6 cellular contexts compared by ENCODE assay signal in the genomic region with DNA sequence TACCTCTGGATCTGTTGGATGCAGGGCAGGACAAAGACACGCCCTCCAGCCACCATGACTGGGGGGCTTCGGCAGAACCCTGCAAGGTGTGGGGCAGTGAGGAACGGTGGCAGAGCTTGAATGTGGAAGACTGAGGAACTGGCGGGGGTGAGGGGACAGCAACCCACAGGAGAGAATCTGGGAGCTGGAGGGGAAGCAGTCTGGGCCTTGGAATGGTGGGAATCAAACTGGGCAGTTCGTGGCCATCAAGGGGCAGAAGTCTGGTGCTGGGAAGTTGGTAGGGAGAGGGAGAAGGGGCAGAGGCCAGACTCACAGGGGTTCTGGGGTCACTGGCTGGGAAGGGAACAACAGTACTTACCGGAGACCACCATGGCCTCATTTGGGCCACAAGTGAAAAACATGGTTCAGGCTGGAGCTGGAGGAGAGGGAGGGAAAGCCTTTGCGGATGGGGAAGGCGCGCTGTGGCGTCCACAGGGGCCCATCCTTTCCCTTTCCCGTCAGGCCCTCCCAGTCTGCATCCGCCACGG. TPM values are rescaled to one million over a fixed set of nuclear protein-coding genes. Genes with fewer than 3 reads are reported as not detected.
DNase-seq lines count a peak whose midpoint lies in the region; TF ChIP-seq lines count a peak whose summit lies in the region.

No MANE protein-coding gene starts in this region.

- peak overlapping the region; percentile 58 to 87 (median 72) for H3K4me3 ChIP-seq in stomach

- peaks cover 23 to 45% (median 43%) of the 10 kb centered on the region in 4 donors for H3K36me3 ChIP-seq in stomach

- no peak for TF ChIP-seq EP300 in stomach (IDR thresholded peaks at IDR 0.05)

- H3K27me3 ChIP-seq in stomach, result no peaks in the 10 kb centered on the region

- no peak for TF ChIP-seq CTCF in stomach (IDR thresholded peaks at IDR 0.05)

- TF ChIP-seq POLR2A in stomach (IDR thresholded peaks at IDR 0.05), result no peak

- peak; percentile 62 for DNase-seq in stimulated activated CD4-positive, alpha-beta T cell treated with anti-CD3 and anti-CD28 coated beads, Interleukin-2, amount 100 ng/mL, for 4 hours (ENCODE audit: low read depth)
- DNase-seq in stimulated activated CD4-positive, alpha-beta T cell treated with anti-CD3 and anti-CD28 coated beads, Interleukin-2, amount 100 ng/mL, for 48 hours, result no peak
- DNase-seq in fibroblast of gingiva (ENCODE audit: low read depth) (peak; percentile 53), stomach (no peak), NCI-H1417 treated with DMSO at 0.1 percent for 48 hours (lab: John Stamatoyannopoulos, UW) (no peak), NCI-H226 (no peak)

- no peaks in the 10 kb centered on the region for H3K9me3 ChIP-seq in stomach

- intact Hi-C loops in stomach (cut with DNase I; ENCODE audit: low total_unique reads), result loop anchor here (10.0 kb wide), 1 partner anchor 83 kb away; no protein-coding TSS in a partner anchor

- H3K27ac ChIP-seq in stomach, result peak overlapping the region; percentile 89 to 99 (median 96)

- 6 to 9% (median 8%) methylated on average over 13 of the region's 13 CpGs for WGBS in stomach, 5 donors

- H3K4me1 ChIP-seq in stomach, result peaks cover 38 to 78% (median 75%) of the 10 kb centered on the region in 4 donors

RNA-seq across cellular contexts. Expression of gene FLOT1, which starts 0.6 kb away (rescaled TPM):
- 100 to 1,000 TPM in 2 of 5 donors, 10 to 100 TPM in 3; 40.6 to 201 (median 74.7) TPM for total RNA-seq in stomach
- polyA plus RNA-seq in stomach, result 100 to 1,000 TPM; 145 to 178 (median 151) TPM

RNA-seq across cellular contexts. Expression of gene IER3, which starts 2.5 kb away (rescaled TPM):
- 100 to 1,000 TPM in 2 of 5 donors, 10 to 100 TPM in 3; 16.5 to 144 (median 92.8) TPM for total RNA-seq in stomach
- 100 to 1,000 TPM; 112 to 187 (median 147) TPM for polyA plus RNA-seq in stomach

RNA-seq across cellular contexts. Expression of gene TUBB, which starts 21.7 kb away (rescaled TPM):
- total RNA-seq in stomach, result 100 to 1,000 TPM in 4 of 5 donors, 10 to 100 TPM in 1; 67.5 to 177 (median 109) TPM
- 100 to 1,000 TPM; 127 to 223 (median 183) TPM for polyA plus RNA-seq in stomach

RNA-seq across cellular contexts. Expression of gene MDC1, which starts 24.8 kb away (rescaled TPM):
- total RNA-seq in stomach, result 100 to 1,000 TPM in 2 of 5 donors, 10 to 100 TPM in 2, 1 to 10 TPM in 1; 9.6 to 153 (median 99.2) TPM
- polyA plus RNA-seq in stomach, result 1 to 10 TPM; 3.8 to 8.7 (median 4.2) TPM

RNA-seq across cellular contexts. Expression of gene NRM, which starts 51.1 kb away (rescaled TPM):
- 1 to 10 TPM in 4 of 5 donors, under 1 TPM in 1; 0.92 to 6.4 (median 2.9) TPM for total RNA-seq in stomach
- 10 to 100 TPM in 1 of 3 donors, 1 to 10 TPM in 2; 4.1 to 15.8 (median 8.5) TPM for polyA plus RNA-seq in stomach

Comparison
In these comparisons a context has a peak if more than half of its experiments do, and no peak if none do; other contexts are left out.
1. DNase-seq: peak in stimulated activated CD4-positive, alpha-beta T cell treated with anti-CD3 and anti-CD28 coated beads, Interleukin-2, amount 100 ng/mL, for 4 hours (single experiment) and fibroblast of gingiva (single experiment); none in stimulated activated CD4-positive, alpha-beta T cell treated with anti-CD3 and anti-CD28 coated beads, Interleukin-2, amount 100 ng/mL, for 48 hours (0 of 2), stomach (single experiment), NCI-H1417 treated with DMSO at 0.1 percent for 48 hours (single experiment) and NCI-H226 (single experiment).